In the genomic region with DNA sequence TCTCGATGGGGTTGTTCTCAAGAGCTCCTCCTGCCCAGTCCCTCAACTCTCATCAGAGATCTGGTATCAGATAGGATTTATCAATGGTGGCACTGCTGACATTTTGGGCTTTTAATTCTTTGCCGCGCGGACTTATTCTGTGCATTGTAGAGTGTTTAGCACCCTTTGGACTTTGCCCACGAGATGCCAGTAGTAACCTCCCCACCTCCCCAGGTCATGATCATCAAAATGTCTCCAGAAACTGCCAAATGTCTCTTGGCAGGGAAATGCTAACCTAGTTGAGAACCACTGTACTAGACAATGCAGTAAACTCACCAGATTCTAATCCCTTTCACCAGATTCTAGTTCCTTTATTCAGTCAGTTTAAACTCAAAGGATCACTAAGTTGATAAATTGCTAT, we compare ENCODE assay signal across 42 cellular contexts. TPM values are rescaled to one million over a fixed set of nuclear protein-coding genes. Genes with fewer than 3 reads are reported as not detected.
"Had no signal": no experiment of that assay in that cellular context is flagged by ENCODE, and none has a peak within 500 bp of the region (broad histone marks: within the 10 kb centered on the region; RNA-seq: fewer than 3 reads in every experiment).

No MANE protein-coding gene starts in this region.

- H3K27ac ChIP-seq: adrenal gland, ascending aorta, body of pancreas, brain microvascular endothelial cell, breast epithelium, cardiac muscle cell had no signal

- H3K4me1 Mint-ChIP-seq: activated naive CD4-positive, alpha-beta T cell treated with anti-CD3 and anti-CD28 coated beads, Interleukin-2, amount 10 ng/mL, durations not matched to agents 7 days and 5 days; activated naive CD4-positive, alpha-beta T cell treated with anti-CD3 and anti-CD28 coated beads, Interleukin-2, amount 50 U/mL, for 24 hours; activated naive CD8-positive, alpha-beta T cell treated with anti-CD3 and anti-CD28 coated beads for 36 hours; activated naive CD8-positive, alpha-beta T cell treated with anti-CD3 and anti-CD28 coated beads, Interleukin-2, amount 50 U/mL, for 24 hours; activated T-helper 17 cell treated with anti-CD3 and anti-CD28 coated beads, Interleukin-2, amount 50 U/mL, for 72 hours; central memory CD8-positive, alpha-beta T cell had no signal

- H3K9me3 Mint-ChIP-seq: activated naive CD4-positive, alpha-beta T cell treated with anti-CD3 and anti-CD28 coated beads, Interleukin-2, amount 10 ng/mL, durations not matched to agents 7 days and 5 days; activated naive CD8-positive, alpha-beta T cell treated with anti-CD3 and anti-CD28 coated beads for 36 hours; central memory CD8-positive, alpha-beta T cell had no signal

- H3K36me3 ChIP-seq: adrenal gland, ascending aorta, brain microvascular endothelial cell, breast epithelium, cardiac muscle cell had no signal

- DNase-seq: activated effector memory CD4-positive, alpha-beta T cell treated with anti-CD3 and anti-CD28 coated beads, Interleukin-2, amount 50 U/mL, for 16 hours; activated effector memory CD4-positive, alpha-beta T cell treated with Interleukin-2 at 50 U/mL for 16 hours; activated gamma-delta T cell; activated gamma-delta T cell treated with Interleukin-2 at 50 U/mL for 16 hours; activated naive CD4-positive, alpha-beta T cell; activated naive CD4-positive, alpha-beta T cell treated with anti-CD3 and anti-CD28 coated beads for 36 hours; activated naive CD4-positive, alpha-beta T cell treated with anti-CD3 and anti-CD28 coated beads, Interleukin-2, amount 10 ng/mL, durations not matched to agents 7 days and 5 days; activated naive CD4-positive, alpha-beta T cell treated with anti-CD3 and anti-CD28 coated beads, Interleukin-2, amount 50 U/mL, for 16 hours; activated naive CD4-positive, alpha-beta T cell treated with Interleukin-2 at 50 U/mL for 16 hours; activated naive CD8-positive, alpha-beta T cell treated with anti-CD3 and anti-CD28 coated beads for 36 hours; activated naive CD8-positive, alpha-beta T cell treated with anti-CD3 and anti-CD28 coated beads, Interleukin-2, amount 10 ng/mL, durations not matched to agents 7 days and 5 days; activated naive CD8-positive, alpha-beta T cell treated with anti-CD3 and anti-CD28 coated beads, Interleukin-2, amount 50 U/mL, for 24 hours; activated T-cell treated with anti-CD3 and anti-CD28 coated beads, Interleukin-2, amount 50 U/mL, for 1 hour; activated T-cell treated with anti-CD3 and anti-CD28 coated beads, Interleukin-2, amount 50 U/mL, for 24 hours; activated T-cell treated with anti-CD3 and anti-CD28 coated beads, Interleukin-2, amount 50 U/mL, for 4 hours; activated T-cell treated with anti-CD3 and anti-CD28 coated beads, Interleukin-2, amount 50 U/mL, for 48 hours; activated T-cell treated with anti-CD3 and anti-CD28 coated beads, Interleukin-2, amount 50 U/mL, for 72 hours; adrenal gland; amniotic stem cell; amygdala; anterior cingulate cortex; aorta; body of pancreas; brain microvascular endothelial cell; caudate nucleus; central memory CD4-positive, alpha-beta T cell; cerebellar nuclear complex had no signal

- H3K27ac Mint-ChIP-seq: activated naive CD4-positive, alpha-beta T cell treated with anti-CD3 and anti-CD28 coated beads for 36 hours; activated naive CD4-positive, alpha-beta T cell treated with anti-CD3 and anti-CD28 coated beads, Interleukin-2, amount 10 ng/mL, durations not matched to agents 7 days and 5 days; activated naive CD4-positive, alpha-beta T cell treated with anti-CD3 and anti-CD28 coated beads, Interleukin-2, amount 50 U/mL, for 24 hours; activated naive CD8-positive, alpha-beta T cell; activated naive CD8-positive, alpha-beta T cell treated with anti-CD3 and anti-CD28 coated beads for 36 hours; activated naive CD8-positive, alpha-beta T cell treated with anti-CD3 and anti-CD28 coated beads, Interleukin-2, amount 10 ng/mL, durations not matched to agents 7 days and 5 days; activated naive CD8-positive, alpha-beta T cell treated with anti-CD3 and anti-CD28 coated beads, Interleukin-2, amount 50 U/mL, for 24 hours; activated T-cell treated with anti-CD3 and anti-CD28 coated beads, Interleukin-2, amount 50 U/mL, for 24 hours; activated T-cell treated with anti-CD3 and anti-CD28 coated beads, Interleukin-2, amount 50 U/mL, for 72 hours; activated T-helper 1 cell treated with anti-CD3 and anti-CD28 coated beads, Interleukin-12 subunit alpha, Interleukin-12 subunit beta, Interleukin-2, Interleukin-4 antibody, amounts not matched to agents 30 ng/mL and 10 ng/mL and 1 ng/mL, durations not matched to agents 14 hours and 24 hours and 36 hours; activated T-helper 17 cell treated with anti-CD3 and anti-CD28 coated beads, Interleukin-2, amount 50 U/mL, for 72 hours; activated T-helper 2 cell treated with anti-CD3 and anti-CD28 coated beads, Interferon-gamma antibody, Interleukin-2, Interleukin-4, amounts not matched to agents 10 μg/mL and 5 μg/mL and 100 μg/mL, durations not matched to agents 14 hours and 24 hours and 36 hours; brain had no signal

- H3K27me3 Mint-ChIP-seq: activated naive CD4-positive, alpha-beta T cell treated with anti-CD3 and anti-CD28 coated beads, Interleukin-2, amount 10 ng/mL, durations not matched to agents 7 days and 5 days; activated naive CD8-positive, alpha-beta T cell treated with anti-CD3 and anti-CD28 coated beads for 36 hours; activated naive CD8-positive, alpha-beta T cell treated with anti-CD3 and anti-CD28 coated beads, Interleukin-2, amount 10 ng/mL, durations not matched to agents 7 days and 5 days; activated naive CD8-positive, alpha-beta T cell treated with anti-CD3 and anti-CD28 coated beads, Interleukin-2, amount 50 U/mL, for 24 hours; brain had no signal

- FAIRE-seq: astrocyte, bronchial epithelial cell had no signal

- H3K9me3 ChIP-seq: adrenal gland, ascending aorta, body of pancreas had no signal

- H3K4me3 ChIP-seq: adrenal gland, ascending aorta, body of pancreas, breast epithelium, cardiac muscle cell had no signal

- H3K4me3 Mint-ChIP-seq: activated naive CD4-positive, alpha-beta T cell treated with anti-CD3 and anti-CD28 coated beads for 36 hours; activated naive CD4-positive, alpha-beta T cell treated with anti-CD3 and anti-CD28 coated beads, Interleukin-2, amount 10 ng/mL, durations not matched to agents 7 days and 5 days; activated naive CD4-positive, alpha-beta T cell treated with anti-CD3 and anti-CD28 coated beads, Interleukin-2, amount 50 U/mL, for 24 hours; activated naive CD8-positive, alpha-beta T cell; activated naive CD8-positive, alpha-beta T cell treated with anti-CD3 and anti-CD28 coated beads for 36 hours; activated naive CD8-positive, alpha-beta T cell treated with anti-CD3 and anti-CD28 coated beads, Interleukin-2, amount 10 ng/mL, durations not matched to agents 7 days and 5 days; activated naive CD8-positive, alpha-beta T cell treated with anti-CD3 and anti-CD28 coated beads, Interleukin-2, amount 50 U/mL, for 24 hours; activated T-cell treated with anti-CD3 and anti-CD28 coated beads, Interleukin-2, amount 50 U/mL, for 24 hours; activated T-cell treated with anti-CD3 and anti-CD28 coated beads, Interleukin-2, amount 50 U/mL, for 4 hours; activated T-cell treated with anti-CD3 and anti-CD28 coated beads, Interleukin-2, amount 50 U/mL, for 72 hours; activated T-helper 1 cell treated with anti-CD3 and anti-CD28 coated beads, Interleukin-12 subunit alpha, Interleukin-12 subunit beta, Interleukin-2, Interleukin-4 antibody, amounts not matched to agents 30 ng/mL and 10 ng/mL and 1 ng/mL, durations not matched to agents 14 hours and 24 hours and 36 hours; activated T-helper 17 cell treated with anti-CD3 and anti-CD28 coated beads, Interleukin-2, amount 50 U/mL, for 72 hours; brain; central memory CD8-positive, alpha-beta T cell had no signal

- H3K27me3 ChIP-seq: adrenal gland, ascending aorta, body of pancreas, brain microvascular endothelial cell, breast epithelium, cardiac muscle cell had no signal

- ATAC-seq: activated naive CD4-positive, alpha-beta T cell treated with anti-CD3 and anti-CD28 coated beads, Interleukin-2, amount 50 U/mL, for 72 hours; activated naive CD8-positive, alpha-beta T cell treated with anti-CD3 and anti-CD28 coated beads, Interleukin-2, amount 50 U/mL, for 24 hours; activated T-cell treated with anti-CD3 and anti-CD28 coated beads, Interleukin-2, amount 50 U/mL, for 4 hours; activated T-cell treated with anti-CD3 and anti-CD28 coated beads, Interleukin-2, amount 50 U/mL, for 72 hours; activated T-helper 17 cell treated with anti-CD3 and anti-CD28 coated beads, Interleukin-2, amount 50 U/mL, for 72 hours; body of pancreas had no signal

- H3K4me1 ChIP-seq: adrenal gland, ascending aorta, body of pancreas, breast epithelium had no signal

RNA-seq across cellular contexts. Expression of a gene that starts 24.0 kb away (rescaled TPM):
- total RNA-seq: ascending aorta, cardiac muscle cell, cardiac septum, chondrocyte had no signal
- polyA plus RNA-seq: cardiac muscle cell had no signal

RNA-seq across cellular contexts. Expression of a gene that starts 59.5 kb away (rescaled TPM):
- total RNA-seq: ascending aorta, astrocyte, body of pancreas, bronchial epithelial cell, cardiac muscle cell, chondrocyte had no signal
- polyA plus RNA-seq: cardiac muscle cell had no signal
